In the genomic region with DNA sequence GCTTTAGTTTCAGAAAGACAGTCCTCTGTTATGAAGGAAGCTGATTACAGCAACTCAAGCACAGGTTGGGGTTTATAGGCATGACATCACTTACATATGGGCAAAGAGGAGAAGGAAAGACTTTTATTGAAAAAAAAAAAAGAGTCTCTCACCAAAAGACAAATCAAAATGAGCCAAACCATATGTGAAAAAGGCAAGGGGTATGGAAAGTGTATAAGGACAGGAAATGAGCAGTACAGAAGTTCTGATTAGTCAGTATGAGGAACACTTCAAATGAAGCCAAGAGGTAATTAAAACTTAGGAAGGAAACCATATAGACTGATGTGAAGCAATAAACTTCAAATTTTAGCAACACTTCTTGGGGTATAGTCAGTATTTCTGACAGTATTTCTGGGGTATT, we compare ENCODE assay signal across 30 cellular contexts.
"Had no signal": no experiment of that assay in that cellular context is flagged by ENCODE, and none has a peak within 500 bp of the region (broad histone marks: within the 10 kb centered on the region; RNA-seq: fewer than 3 reads in every experiment).

No MANE protein-coding gene starts in this region.

- H3K4me1 Mint-ChIP-seq: memory B cell; naive B cell; neural crest cell; stimulated activated naive CD8-positive, alpha-beta T cell treated with anti-CD3 and anti-CD28 coated beads, Interleukin-15, amount 100 ng/mL, for 72 hours had no signal

- ATAC-seq: gastrocnemius medialis; left lobe of liver; mucosa of descending colon; natural killer cell treated with Interleukin-12 subunit alpha and Interleukin-12 subunit beta and Interleukin-15 and Interleukin-18, amount 100 ng/mL, for 72 hours; right lobe of liver; stimulated activated naive CD8-positive, alpha-beta T cell treated with anti-CD3 and anti-CD28 coated beads, Interleukin-15, amount 100 ng/mL, for 72 hours; upper lobe of right lung had no signal

- H3K4me1 ChIP-seq: esophagus squamous epithelium, gastrocnemius medialis, parathyroid adenoma, right lobe of liver, suprapubic skin, transverse colon, upper lobe of right lung, uterus had no signal

- H2AFZ ChIP-seq: parathyroid adenoma had no signal

- H3K36me3 ChIP-seq: esophagus squamous epithelium, gastrocnemius medialis, neutrophil, right lobe of liver, suprapubic skin, transverse colon, upper lobe of right lung, uterus had no signal

- H3K9ac ChIP-seq: parathyroid adenoma had no signal

- H3K27me3 Mint-ChIP-seq: memory B cell; naive B cell; natural killer cell treated with Interleukin-12 subunit alpha and Interleukin-12 subunit beta and Interleukin-15 and Interleukin-18, amount 100 ng/mL, for 72 hours; progenitor cell of endocrine pancreas; stimulated activated naive CD8-positive, alpha-beta T cell treated with anti-CD3 and anti-CD28 coated beads, Interleukin-15, amount 100 ng/mL, for 72 hours had no signal

- H3K4me3 ChIP-seq: dorsolateral prefrontal cortex, esophagus squamous epithelium, gastrocnemius medialis, lung, mucosa of descending colon, right lobe of liver, smooth muscle cell, suprapubic skin, transverse colon, upper lobe of right lung, uterus had no signal

- H3K4me2 ChIP-seq: smooth muscle cell had no signal

- DNase-seq: dorsolateral prefrontal cortex; effector CD4-positive, alpha-beta T cell; endodermal cell; erythroblast; esophagus squamous epithelium; gastrocnemius medialis; head of caudate nucleus; mucosa of descending colon; naive B cell; right lobe of liver; stimulated activated CD4-positive, alpha-beta T cell treated with anti-CD3 and anti-CD28 coated beads, Interleukin-12 subunit alpha, Interleukin-12 subunit beta, amount 100 ng/mL, for 4 hours; stimulated activated CD4-positive, alpha-beta T cell treated with anti-CD3 and anti-CD28 coated beads, Interleukin-1b, Interleukin-23, amount 100 ng/mL, for 48 hours; stimulated activated CD4-positive, alpha-beta T cell treated with anti-CD3 and anti-CD28 coated beads, Interleukin-4, amount 100 ng/mL, for 1 hour; stimulated activated CD8-positive, alpha-beta memory T cell treated with anti-CD3 and anti-CD28 coated beads, Interleukin-4, amount 100 ng/mL, for 48 hours; stimulated activated naive CD4-positive, alpha-beta T cell; stimulated activated naive CD8-positive, alpha-beta T cell treated with anti-CD3 and anti-CD28 coated beads, Interleukin-15, amount 100 ng/mL, for 72 hours; transverse colon; upper lobe of right lung; uterus had no signal

- H3K27ac ChIP-seq: dorsolateral prefrontal cortex, esophagus squamous epithelium, gastrocnemius medialis, neutrophil, parathyroid adenoma, right lobe of liver, suprapubic skin, transverse colon, upper lobe of right lung, uterus had no signal

- H3K27me3 ChIP-seq: dorsolateral prefrontal cortex, esophagus squamous epithelium, gastrocnemius medialis, neutrophil, right lobe of liver, suprapubic skin, transverse colon, upper lobe of right lung, uterus had no signal

- H3K36me3 Mint-ChIP-seq: memory B cell, mesothelial cell of epicardium, naive B cell had no signal

- H3K9me3 ChIP-seq: esophagus squamous epithelium, gastrocnemius medialis, mucosa of descending colon, neutrophil, right lobe of liver, suprapubic skin, transverse colon, upper lobe of right lung, uterus had no signal

- H3K27ac Mint-ChIP-seq: endodermal cell; memory B cell; mesothelial cell of epicardium; naive B cell; natural killer cell treated with Interleukin-12 subunit alpha and Interleukin-12 subunit beta and Interleukin-15 and Interleukin-18, amount 100 ng/mL, for 72 hours; progenitor cell of endocrine pancreas; stimulated activated naive CD8-positive, alpha-beta T cell treated with anti-CD3 and anti-CD28 coated beads, Interleukin-15, amount 100 ng/mL, for 72 hours had no signal

- H3K4me3 Mint-ChIP-seq: endodermal cell; memory B cell; mesothelial cell of epicardium; naive B cell; natural killer cell treated with Interleukin-12 subunit alpha and Interleukin-12 subunit beta and Interleukin-15 and Interleukin-18, amount 100 ng/mL, for 72 hours; neural crest cell; stimulated activated naive CD8-positive, alpha-beta T cell treated with anti-CD3 and anti-CD28 coated beads, Interleukin-15, amount 100 ng/mL, for 72 hours had no signal
